30 cellular contexts compared by ENCODE assay signal in genomic region chr10:538895-539294, GRCh38.
DNase-seq lines count a peak whose midpoint lies in the region; ATAC-seq and TF ChIP-seq lines count a peak whose summit lies in the region.
"Had no signal": no experiment of that assay in that cellular context is flagged by ENCODE, and none has a peak within 500 bp of the region (broad histone marks: within the 10 kb centered on the region; RNA-seq: fewer than 3 reads in every experiment).

No MANE protein-coding gene starts in this region.

- H3K9me3 Mint-ChIP-seq in activated CD4-positive, alpha-beta T cell treated with anti-CD3 and anti-CD28 coated beads, Interleukin-2, amount 10 ng/mL, durations not matched to agents 24 days and 14 days = no peaks in the 10 kb centered on the region
- H3K9me3 Mint-ChIP-seq: activated T-cell treated with anti-CD3 and anti-CD28 coated beads, Interleukin-2, amount 50 U/mL, for 24 hours had no signal

- H3K27me3 ChIP-seq in foreskin keratinocyte = no peaks in the 10 kb centered on the region
- H3K27me3 ChIP-seq: adrenal gland, dorsolateral prefrontal cortex, uterus had no signal

- no peak overlapping the region for H3K27ac ChIP-seq in foreskin keratinocyte
- H3K27ac ChIP-seq: adrenal gland, BLaER1, dorsolateral prefrontal cortex, left ventricle myocardium inferior, uterus had no signal

- no peaks in the 10 kb centered on the region for H3K4me1 ChIP-seq in foreskin keratinocyte
- H3K4me1 ChIP-seq: Caco-2, uterus had no signal

- TF ChIP-seq CTCF in cardiac fibroblast (IDR thresholded peaks at IDR 0.05; ENCODE audit: low read depth, low read length) = no peak
- TF ChIP-seq CTCF in foreskin keratinocyte (conservative IDR thresholded peaks at IDR 0.05) = no peak

- intact Hi-C loops in activated CD4-positive, alpha-beta T cell treated with anti-CD3 and anti-CD28 coated beads, Interleukin-2, amount 10 ng/mL, durations not matched to agents 24 days and 14 days (cut with micrococcal nuclease) = no loop called here
- intact Hi-C loops in Right ventricle myocardium inferior (cut with DNase I) = no loop called here

- peak; percentile 31 for ATAC-seq in foreskin keratinocyte
- no peak for ATAC-seq in HG03139 (IDR thresholded peaks at IDR 0.05; ENCODE audit: unreplicated experiment)
- no peak for ATAC-seq in HG03280 (IDR thresholded peaks at IDR 0.05; ENCODE audit: unreplicated experiment)
- no peak for ATAC-seq in Right ventricle myocardium inferior
- ATAC-seq: activated CD4-positive, alpha-beta T cell treated with anti-CD3 and anti-CD28 coated beads for 36 hours; naive thymus-derived CD8-positive, alpha-beta T cell; stimulated activated naive B cell treated with anti-CD40 and anti-IgM and Interleukin-4, amounts not matched to agents 10 μg/mL and 1 μg/mL and 100 μg/mL, for 72 hours had no signal

- H3K27ac Mint-ChIP-seq in activated CD4-positive, alpha-beta T cell treated with anti-CD3 and anti-CD28 coated beads, Interleukin-2, amount 10 ng/mL, durations not matched to agents 24 days and 14 days = no peak overlapping the region
- H3K27ac Mint-ChIP-seq: activated CD4-positive, alpha-beta T cell treated with anti-CD3 and anti-CD28 coated beads for 36 hours; activated T-cell treated with anti-CD3 and anti-CD28 coated beads, Interleukin-2, amount 50 U/mL, for 24 hours; naive thymus-derived CD8-positive, alpha-beta T cell; stimulated activated naive B cell treated with anti-CD40 and anti-IgM and Interleukin-4, amounts not matched to agents 10 μg/mL and 1 μg/mL and 100 μg/mL, for 72 hours had no signal

- no peaks in the 10 kb centered on the region for H3K4me1 Mint-ChIP-seq in activated CD4-positive, alpha-beta T cell treated with anti-CD3 and anti-CD28 coated beads, Interleukin-2, amount 10 ng/mL, durations not matched to agents 24 days and 14 days
- H3K4me1 Mint-ChIP-seq: activated CD4-positive, alpha-beta T cell treated with anti-CD3 and anti-CD28 coated beads for 36 hours had no signal

- DNase-seq in EH (ENCODE audit: low read depth) (peak; percentile 60), RPMI7951 (ENCODE audit: low read depth) (peak; percentile 45), cardiac fibroblast (ENCODE audit: low read depth in 2 of 2) (peak; percentile 43 to 53), foreskin keratinocyte (peak; percentile 27 to 64), Right ventricle myocardium inferior (ENCODE audit: missing footprints) (no peak)
- DNase-seq in activated CD4-positive, alpha-beta T cell treated with anti-CD3 and anti-CD28 coated beads, Interleukin-2, amount 10 ng/mL, durations not matched to agents 24 days and 14 days = no peak
- DNase-seq: activated CD4-positive, alpha-beta T cell treated with anti-CD3 and anti-CD28 coated beads for 36 hours; activated T-cell treated with anti-CD3 and anti-CD28 coated beads, Interleukin-2, amount 50 U/mL, for 24 hours; Caco-2; central memory CD4-positive, alpha-beta T cell; DMS79 treated with DMSO at 0.1 percent for 48 hours; hypothalamus; left ventricle myocardium inferior; midbrain; naive thymus-derived CD8-positive, alpha-beta T cell; NCI-H1105; NCI-H2081; NCI-H446; retina; stimulated activated CD4-positive, alpha-beta T cell treated with anti-CD3 and anti-CD28 coated beads, Interleukin-12 subunit alpha, Interleukin-12 subunit beta, amount 100 ng/mL, for 4 hours; stimulated activated CD4-positive, alpha-beta T cell treated with anti-CD3 and anti-CD28 coated beads, Interleukin-4, amount 100 ng/mL, for 24 hours; stimulated activated naive B cell treated with anti-CD40 and anti-IgM and Interleukin-4, amounts not matched to agents 10 μg/mL and 1 μg/mL and 100 μg/mL, for 72 hours; T-helper 1 cell had no signal

- no peak overlapping the region for H3K4me3 ChIP-seq in cardiac fibroblast (replicated peaks in 1 of 2; ENCODE audit: low read depth in 2 of 2, low read length in 2 of 2)
- H3K4me3 ChIP-seq: adrenal gland, BLaER1, dorsolateral prefrontal cortex, HAP-1, left ventricle myocardium inferior, uterus had no signal

- H3K36me3 Mint-ChIP-seq in activated CD4-positive, alpha-beta T cell treated with anti-CD3 and anti-CD28 coated beads, Interleukin-2, amount 10 ng/mL, durations not matched to agents 24 days and 14 days (ENCODE audit: low read depth) = no peaks in the 10 kb centered on the region
- H3K36me3 Mint-ChIP-seq: naive thymus-derived CD8-positive, alpha-beta T cell; stimulated activated naive B cell treated with anti-CD40 and anti-IgM and Interleukin-4, amounts not matched to agents 10 μg/mL and 1 μg/mL and 100 μg/mL, for 72 hours had no signal

- peaks cover 22% of the 10 kb centered on the region for H3K27me3 Mint-ChIP-seq in activated CD4-positive, alpha-beta T cell treated with anti-CD3 and anti-CD28 coated beads, Interleukin-2, amount 10 ng/mL, durations not matched to agents 24 days and 14 days

- H3K4me3 Mint-ChIP-seq in activated CD4-positive, alpha-beta T cell treated with anti-CD3 and anti-CD28 coated beads, Interleukin-2, amount 10 ng/mL, durations not matched to agents 24 days and 14 days = no peak overlapping the region
- H3K4me3 Mint-ChIP-seq: activated CD4-positive, alpha-beta T cell treated with anti-CD3 and anti-CD28 coated beads for 36 hours; activated T-cell treated with anti-CD3 and anti-CD28 coated beads, Interleukin-2, amount 50 U/mL, for 24 hours; naive thymus-derived CD8-positive, alpha-beta T cell; stimulated activated naive B cell treated with anti-CD40 and anti-IgM and Interleukin-4, amounts not matched to agents 10 μg/mL and 1 μg/mL and 100 μg/mL, for 72 hours had no signal

Comparison
In these comparisons a context has a peak if more than half of its experiments do, and no peak if none do; other contexts are left out.
1. DNase-seq: peak in EH (single experiment), RPMI7951 (single experiment), cardiac fibroblast (2 of 2) and foreskin keratinocyte (2 of 2); none in activated CD4-positive, alpha-beta T cell treated with anti-CD3 and anti-CD28 coated beads, Interleukin-2, amount 10 ng/mL, durations not matched to agents 24 days and 14 days (single experiment) and Right ventricle myocardium inferior (single experiment).